Comparison of ENCODE assay signal across 36 cellular contexts in the genomic region with DNA sequence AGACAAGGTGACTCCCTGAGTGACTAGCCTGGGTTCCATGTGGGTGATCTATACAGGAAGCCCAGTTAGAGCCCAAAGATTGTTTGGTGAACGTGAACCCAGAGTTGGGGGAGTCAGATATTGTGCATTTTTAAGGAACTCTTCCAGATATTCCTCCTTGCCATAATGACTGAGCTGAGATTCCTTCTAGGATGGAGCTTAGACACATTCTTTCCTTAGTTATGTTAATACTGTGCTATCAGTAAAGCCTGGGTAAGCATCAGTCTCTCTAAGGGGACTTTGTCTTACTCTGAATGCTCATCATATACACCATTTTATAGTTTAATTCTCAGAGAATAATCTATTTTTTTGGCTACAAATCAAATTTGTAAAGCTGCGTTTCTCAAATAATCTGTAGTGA.
"Had no signal": no experiment of that assay in that cellular context is flagged by ENCODE, and none has a peak within 500 bp of the region (broad histone marks: within the 10 kb centered on the region; RNA-seq: fewer than 3 reads in every experiment).

No MANE protein-coding gene starts in this region.

- H3K27ac ChIP-seq: adrenal gland, body of pancreas, brain microvascular endothelial cell, breast epithelium, VCaP had no signal

- H3K36me3 Mint-ChIP-seq: activated CD8-positive, alpha-beta memory T cell treated with anti-CD3 and anti-CD28 coated beads, Interleukin-2, amount 10 ng/mL, durations not matched to agents 7 days and 5 days; activated naive CD4-positive, alpha-beta T cell treated with anti-CD3 and anti-CD28 coated beads, Interleukin-2, amount 10 ng/mL, durations not matched to agents 7 days and 5 days; activated naive CD4-positive, alpha-beta T cell treated with anti-CD3 and anti-CD28 coated beads, Interleukin-2, amount 50 U/mL, for 24 hours; activated naive CD8-positive, alpha-beta T cell treated with anti-CD3 and anti-CD28 coated beads for 36 hours had no signal

- FAIRE-seq: astrocyte, TTC549 had no signal

- H3K4me3 Mint-ChIP-seq: activated CD4-positive, alpha-beta memory T cell treated with anti-CD3 and anti-CD28 coated beads, Interleukin-2, amount 10 ng/mL, durations not matched to agents 7 days and 5 days; activated CD4-positive, alpha-beta T cell treated with anti-CD3 and anti-CD28 coated beads for 36 hours; activated CD4-positive, alpha-beta T cell treated with anti-CD3 and anti-CD28 coated beads, Interleukin-2, amount 10 ng/mL, durations not matched to agents 7 days and 5 days; activated CD8-positive, alpha-beta memory T cell treated with anti-CD3 and anti-CD28 coated beads, Interleukin-2, amount 10 ng/mL, durations not matched to agents 7 days and 5 days; activated CD8-positive, alpha-beta T cell treated with anti-CD3 and anti-CD28 coated beads, Interleukin-2, amount 10 ng/mL, durations not matched to agents 7 days and 5 days; activated naive CD4-positive, alpha-beta T cell treated with anti-CD3 and anti-CD28 coated beads, Interleukin-2, amount 10 ng/mL, durations not matched to agents 7 days and 5 days; activated naive CD4-positive, alpha-beta T cell treated with anti-CD3 and anti-CD28 coated beads, Interleukin-2, amount 50 U/mL, for 24 hours; activated naive CD8-positive, alpha-beta T cell treated with anti-CD3 and anti-CD28 coated beads for 36 hours; activated T-cell treated with anti-CD3 and anti-CD28 coated beads, Interleukin-2, amount 50 U/mL, for 24 hours; T-helper 1 cell treated with Interleukin-12 subunit alpha and Interleukin-12 subunit beta and Interleukin-4 antibody, amounts not matched to agents 30 μg/mL and 1 μg/mL, for 36 hours; T-helper 2 cell treated with Interferon-gamma antibody and Interleukin-4, amounts not matched to agents 5 μg/mL and 100 μg/mL, for 36 hours had no signal

- H3K27ac Mint-ChIP-seq: activated CD4-positive, alpha-beta memory T cell treated with anti-CD3 and anti-CD28 coated beads, Interleukin-2, amount 10 ng/mL, durations not matched to agents 7 days and 5 days; activated CD4-positive, alpha-beta T cell treated with anti-CD3 and anti-CD28 coated beads for 36 hours; activated CD4-positive, alpha-beta T cell treated with anti-CD3 and anti-CD28 coated beads, Interleukin-2, amount 10 ng/mL, durations not matched to agents 7 days and 5 days; activated CD8-positive, alpha-beta memory T cell treated with anti-CD3 and anti-CD28 coated beads, Interleukin-2, amount 10 ng/mL, durations not matched to agents 7 days and 5 days; activated CD8-positive, alpha-beta T cell treated with anti-CD3 and anti-CD28 coated beads, Interleukin-2, amount 10 ng/mL, durations not matched to agents 7 days and 5 days; activated naive CD4-positive, alpha-beta T cell treated with anti-CD3 and anti-CD28 coated beads, Interleukin-2, amount 10 ng/mL, durations not matched to agents 7 days and 5 days; activated naive CD4-positive, alpha-beta T cell treated with anti-CD3 and anti-CD28 coated beads, Interleukin-2, amount 50 U/mL, for 24 hours; activated naive CD8-positive, alpha-beta T cell treated with anti-CD3 and anti-CD28 coated beads for 36 hours; activated T-cell treated with anti-CD3 and anti-CD28 coated beads, Interleukin-2, amount 50 U/mL, for 24 hours; activated T-helper 2 cell treated with anti-CD3 and anti-CD28 coated beads, Interferon-gamma antibody, Interleukin-2, Interleukin-4, amounts not matched to agents 10 μg/mL and 5 μg/mL and 100 μg/mL, durations not matched to agents 14 hours and 24 hours and 36 hours; T-helper 1 cell treated with Interleukin-12 subunit alpha and Interleukin-12 subunit beta and Interleukin-4 antibody, amounts not matched to agents 30 μg/mL and 1 μg/mL, for 36 hours; T-helper 2 cell treated with Interferon-gamma antibody and Interleukin-4, amounts not matched to agents 5 μg/mL and 100 μg/mL, for 36 hours had no signal

- H3K9me3 Mint-ChIP-seq: activated CD4-positive, alpha-beta memory T cell treated with anti-CD3 and anti-CD28 coated beads, Interleukin-2, amount 10 ng/mL, durations not matched to agents 7 days and 5 days; activated CD4-positive, alpha-beta T cell treated with anti-CD3 and anti-CD28 coated beads, Interleukin-2, amount 10 ng/mL, durations not matched to agents 7 days and 5 days; activated naive CD4-positive, alpha-beta T cell treated with anti-CD3 and anti-CD28 coated beads, Interleukin-2, amount 10 ng/mL, durations not matched to agents 7 days and 5 days; activated naive CD4-positive, alpha-beta T cell treated with anti-CD3 and anti-CD28 coated beads, Interleukin-2, amount 50 U/mL, for 24 hours; activated naive CD8-positive, alpha-beta T cell treated with anti-CD3 and anti-CD28 coated beads for 36 hours; activated T-cell treated with anti-CD3 and anti-CD28 coated beads, Interleukin-2, amount 50 U/mL, for 24 hours; activated T-helper 2 cell treated with anti-CD3 and anti-CD28 coated beads, Interferon-gamma antibody, Interleukin-2, Interleukin-4, amounts not matched to agents 10 μg/mL and 5 μg/mL and 100 μg/mL, durations not matched to agents 14 hours and 24 hours and 36 hours; T-helper 1 cell treated with Interleukin-12 subunit alpha and Interleukin-12 subunit beta and Interleukin-4 antibody, amounts not matched to agents 30 μg/mL and 1 μg/mL, for 36 hours; T-helper 2 cell treated with Interferon-gamma antibody and Interleukin-4, amounts not matched to agents 5 μg/mL and 100 μg/mL, for 36 hours had no signal

- DNase-seq: activated CD4-positive, alpha-beta memory T cell treated with anti-CD3 and anti-CD28 coated beads, Interleukin-2, amount 10 ng/mL, durations not matched to agents 7 days and 5 days; activated CD4-positive, alpha-beta T cell treated with anti-CD3 and anti-CD28 coated beads for 1 hour; activated CD4-positive, alpha-beta T cell treated with anti-CD3 and anti-CD28 coated beads for 36 hours; activated CD4-positive, alpha-beta T cell treated with anti-CD3 and anti-CD28 coated beads for 48 hours; activated CD4-positive, alpha-beta T cell treated with anti-CD3 and anti-CD28 coated beads, Interleukin-2, amount 10 ng/mL, durations not matched to agents 7 days and 5 days; activated CD4-positive, alpha-beta T cell treated with anti-CD3 and anti-CD28 coated beads, Interleukin-2, amount 50 U/mL, for 48 hours; activated CD4-positive, CD25-positive, alpha-beta regulatory T cell; activated CD8-positive, alpha-beta memory T cell treated with anti-CD3 and anti-CD28 coated beads for 24 hours; activated CD8-positive, alpha-beta memory T cell treated with anti-CD3 and anti-CD28 coated beads, Interleukin-2, amount 10 ng/mL, durations not matched to agents 7 days and 5 days; activated CD8-positive, alpha-beta memory T cell treated with anti-CD3 and anti-CD28 coated beads, Interleukin-2, amount 50 U/mL, for 48 hours; activated CD8-positive, alpha-beta T cell treated with anti-CD3 and anti-CD28 coated beads, Interleukin-2, amount 10 ng/mL, durations not matched to agents 7 days and 5 days; activated effector memory CD4-positive, alpha-beta T cell treated with Interleukin-2 at 50 U/mL for 16 hours; activated gamma-delta T cell; activated naive CD4-positive, alpha-beta T cell treated with anti-CD3 and anti-CD28 coated beads, Interleukin-2, amount 10 ng/mL, durations not matched to agents 7 days and 5 days; activated naive CD4-positive, alpha-beta T cell treated with Interleukin-2 at 50 U/mL for 16 hours; activated naive CD8-positive, alpha-beta T cell treated with anti-CD3 and anti-CD28 coated beads for 36 hours; activated T-cell treated with anti-CD3 and anti-CD28 coated beads, Interleukin-2, amount 50 U/mL, for 24 hours; activated T-cell treated with anti-CD3 and anti-CD28 coated beads, Interleukin-2, amount 50 U/mL, for 48 hours; adrenal gland; amniotic stem cell; aorta; body of pancreas; brain microvascular endothelial cell; central memory CD4-positive, alpha-beta T cell; T-helper 1 cell; T-helper 2 cell; T-helper 9 cell had no signal

- H3K27me3 ChIP-seq: adrenal gland, body of pancreas, brain microvascular endothelial cell, breast epithelium had no signal

- H3K4me1 Mint-ChIP-seq: activated CD4-positive, alpha-beta memory T cell treated with anti-CD3 and anti-CD28 coated beads, Interleukin-2, amount 10 ng/mL, durations not matched to agents 7 days and 5 days; activated CD4-positive, alpha-beta T cell treated with anti-CD3 and anti-CD28 coated beads for 36 hours; activated CD4-positive, alpha-beta T cell treated with anti-CD3 and anti-CD28 coated beads, Interleukin-2, amount 10 ng/mL, durations not matched to agents 7 days and 5 days; activated CD8-positive, alpha-beta memory T cell treated with anti-CD3 and anti-CD28 coated beads, Interleukin-2, amount 10 ng/mL, durations not matched to agents 7 days and 5 days; activated naive CD4-positive, alpha-beta T cell treated with anti-CD3 and anti-CD28 coated beads, Interleukin-2, amount 10 ng/mL, durations not matched to agents 7 days and 5 days; activated naive CD4-positive, alpha-beta T cell treated with anti-CD3 and anti-CD28 coated beads, Interleukin-2, amount 50 U/mL, for 24 hours; activated naive CD8-positive, alpha-beta T cell treated with anti-CD3 and anti-CD28 coated beads for 36 hours had no signal

- H3K36me3 ChIP-seq: adrenal gland, brain microvascular endothelial cell, breast epithelium had no signal

- H3K4me1 ChIP-seq: adrenal gland, body of pancreas, breast epithelium had no signal

- ATAC-seq: activated CD4-positive, alpha-beta T cell treated with anti-CD3 and anti-CD28 coated beads for 36 hours; activated CD4-positive, CD25-positive, alpha-beta regulatory T cell treated with anti-CD3 and anti-CD28 coated beads, Interleukin-2, amount 50 U/mL, for 24 hours; activated CD8-positive, alpha-beta memory T cell treated with anti-CD3 and anti-CD28 coated beads, Interleukin-2, amount 10 ng/mL, durations not matched to agents 7 days and 5 days; activated CD8-positive, alpha-beta T cell treated with anti-CD3 and anti-CD28 coated beads, Interleukin-2, amount 10 ng/mL, durations not matched to agents 7 days and 5 days; body of pancreas had no signal

- H3K4me3 ChIP-seq: adrenal gland, body of pancreas, breast epithelium had no signal

- H3K9me3 ChIP-seq: adrenal gland, body of pancreas, breast epithelium had no signal
